ENCODE assay signal across 8 cellular contexts in genomic region chr6:106629103-106629858, GRCh38. TPM values are rescaled to one million over a fixed set of nuclear protein-coding genes. Genes with fewer than 3 reads are reported as not detected.
DNase-seq lines count a peak whose midpoint lies in the region; ATAC-seq and TF ChIP-seq lines count a peak whose summit lies in the region.

QRSL1 (plus strand) TSS chr6:106629578; CDS start chr6:106629682, 104 bp downstream.
RTN4IP1 (minus strand) TSS chr6:106629498; CDS start chr6:106629021, 477 bp downstream.

- ATAC-seq in HG02852 (IDR thresholded peaks at IDR 0.05; ENCODE audit: unreplicated experiment), result peak; percentile 83
- ATAC-seq in left cardiac atrium, result peak; percentile 99 to 100

- H3K27ac Mint-ChIP-seq in progenitor cell of endocrine pancreas, result peak within 1 kb of the TSS; percentile 99

- TF ChIP-seq CTCF in GM13977 (IDR thresholded peaks at IDR 0.05; ENCODE audit: extremely low read depth, insufficient read depth, missing control alignments), result no peak
- no peak for TF ChIP-seq CTCF in progenitor cell of endocrine pancreas (IDR thresholded peaks at IDR 0.05; ENCODE audit: unreplicated experiment)

- intact Hi-C loops in left cardiac atrium (cut with DNase I), result no loop called here

- peaks cover 33% of the 10 kb centered on the region for H3K4me1 Mint-ChIP-seq in progenitor cell of endocrine pancreas (ENCODE audit: low read depth)

- in situ Hi-C loops in GM13977 (cut with MboI; ENCODE audit: low pct_unique_long_range_greater_than_20kb, low sequenced_read_pairs, unreplicated experiment), result no loop called here

- peak; percentile 92 for DNase-seq in GM13977 (ENCODE audit: low spot score)
- DNase-seq in NCI-H1436 treated with DMSO at 0.1 percent for 48 hours (lab: John Stamatoyannopoulos, UW), result peak; percentile 75
- DNase-seq in T-helper 1 cell, result peak; percentile 63 to 92 (median 80)
- DNase-seq in amniotic stem cell (lab: John Stamatoyannopoulos, UW), result peak; percentile 85
- DNase-seq in left cardiac atrium, result peak; percentile 82
- DNase-seq in progenitor cell of endocrine pancreas (ENCODE audit: low spot score, unreplicated experiment), result peak; percentile 78
- peak; percentile 91 for DNase-seq in ureter (ENCODE audit: low spot score)

- H3K27me3 Mint-ChIP-seq in progenitor cell of endocrine pancreas, result no peaks in the 10 kb centered on the region

- peaks cover 2% of the 10 kb centered on the region for H3K9me3 Mint-ChIP-seq in progenitor cell of endocrine pancreas (ENCODE audit: low read depth)

- peaks cover 7% of the 10 kb centered on the region for H3K36me3 Mint-ChIP-seq in progenitor cell of endocrine pancreas (ENCODE audit: insufficient read depth)

- peak within 1 kb of the TSS; percentile 94 for H3K4me3 Mint-ChIP-seq in progenitor cell of endocrine pancreas (ENCODE audit: low read depth)

RNA-seq across cellular contexts. Expression of gene QRSL1, which starts in this region (rescaled TPM):
- total RNA-seq in left cardiac atrium (10 to 100 TPM; 12.1 to 15.6 TPM), progenitor cell of endocrine pancreas (17.2 and 18.3 TPM in 2 replicates), ureter (17.0 TPM)

RNA-seq across cellular contexts. Expression of gene RTN4IP1, which starts in this region (rescaled TPM):
- total RNA-seq in left cardiac atrium (10 to 100 TPM; 10.4 to 12.9 TPM), progenitor cell of endocrine pancreas (7.1 and 7.5 TPM in 2 replicates), ureter (5.5 TPM)

Comparison
In these comparisons a context has a peak if more than half of its experiments do, and no peak if none do; other contexts are left out.
1. Peak in every context shown above with its lines: DNase-seq and ATAC-seq.